Comparison of ENCODE assay signal across 15 cellular contexts in genomic region chr2:21438949-21439348, GRCh38.
A peak's percentile ranks its signal among the peaks of the same experiment; 100 is the strongest.
DNase-seq lines count a peak whose midpoint lies in the region; ATAC-seq, FAIRE-seq and TF ChIP-seq lines count a peak whose summit lies in the region.
"Had no signal": no experiment of that assay in that cellular context is flagged by ENCODE, and none has a peak within 500 bp of the region (broad histone marks: within the 10 kb centered on the region; RNA-seq: fewer than 3 reads in every experiment).

No MANE protein-coding gene starts in this region.

- H3K14ac ChIP-seq in mesenchymal stem cell (ENCODE audit: low read length in 2 of 2), result no peak overlapping the region

- H3K36me3 ChIP-seq in GM12878 (ENCODE audit: control insufficient read depth in 2 of 2, insufficient read depth in 2 of 2, low read length in 1 of 2) (no peaks in the 10 kb centered on the region), mesenchymal stem cell (ENCODE audit: control insufficient read depth in 1 of 2, insufficient read depth in 2 of 2, low read depth in 1 of 2, low read length in 2 of 2) (no peaks in the 10 kb centered on the region)

- no peaks in the 10 kb centered on the region for H4K20me1 ChIP-seq in GM12878 (ENCODE audit: control insufficient read depth, insufficient read depth)

- H4K91ac ChIP-seq in mesenchymal stem cell (ENCODE audit: low read length), result no peak overlapping the region

- SMC1A ChIA-PET in GM12878 (lab: Charles Lee; ENCODE audit: uncharacterized antibody, unreplicated experiment), result no interaction called here

- no peak overlapping the region for H4K8ac ChIP-seq in mesenchymal stem cell (ENCODE audit: low read length)

- RAD21 ChIA-PET in GM12878 (lab: Charles Lee; ENCODE audit: unreplicated experiment), result no interaction called here

- H2AK5ac ChIP-seq in mesenchymal stem cell (ENCODE audit: low read length, severe bottlenecking), result no peak overlapping the region

- peaks cover 2% of the 10 kb centered on the region for H3K36me3 Mint-ChIP-seq in progenitor cell of endocrine pancreas (ENCODE audit: insufficient read depth)

- no peak overlapping the region for H3K18ac ChIP-seq in mesenchymal stem cell (ENCODE audit: low read depth in 1 of 2, low read length in 2 of 2)

- H3K27ac Mint-ChIP-seq in progenitor cell of endocrine pancreas, result no peak overlapping the region
- H3K27ac Mint-ChIP-seq: activated CD4-positive, alpha-beta T cell treated with anti-CD3 and anti-CD28 coated beads for 36 hours had no signal

- TF ChIP-seq CTCF in GM12878 (IDR thresholded peaks at IDR 0.05 in 2 of 3, conservative IDR thresholded peaks at IDR 0.05 in 1 of 3; ENCODE audit: control insufficient read depth in 2 of 3, extremely low read depth in 1 of 3, insufficient read depth in 1 of 3, low read depth in 3 of 3, low read length in 3 of 3) (no peak), progenitor cell of endocrine pancreas (IDR thresholded peaks at IDR 0.05; ENCODE audit: unreplicated experiment) (no peak)

- H3K4me1 Mint-ChIP-seq in progenitor cell of endocrine pancreas (ENCODE audit: low read depth), result no peaks in the 10 kb centered on the region
- H3K4me1 Mint-ChIP-seq: activated CD4-positive, alpha-beta T cell treated with anti-CD3 and anti-CD28 coated beads for 36 hours had no signal

- no peak overlapping the region for H3K4me3 Mint-ChIP-seq in progenitor cell of endocrine pancreas (ENCODE audit: low read depth)
- H3K4me3 Mint-ChIP-seq: activated CD4-positive, alpha-beta T cell treated with anti-CD3 and anti-CD28 coated beads for 36 hours; activated T-cell treated with anti-CD3 and anti-CD28 coated beads, Interleukin-2, amount 50 U/mL, for 4 hours had no signal

- H3K4me1 ChIP-seq in GM12878 (ENCODE audit: control insufficient read depth, insufficient read depth, low read length), result no peaks in the 10 kb centered on the region
- no peaks in the 10 kb centered on the region for H3K4me1 ChIP-seq in mesenchymal stem cell (ENCODE audit: control insufficient read depth, insufficient read depth, low read depth, low read length)

- POLR2A ChIA-PET in GM12878 (lab: Charles Lee), result no interaction called here

- no peak overlapping the region for H2BK12ac ChIP-seq in mesenchymal stem cell (ENCODE audit: low read length in 2 of 2)

- H3K79me1 ChIP-seq in mesenchymal stem cell (replicated peaks; ENCODE audit: low read length, poor library complexity, severe bottlenecking), result no peaks in the 10 kb centered on the region

- no peak for TF ChIP-seq EP300 in GM12878 (IDR thresholded peaks at IDR 0.05; ENCODE audit: borderline replicate concordance in 1 of 2, control insufficient read depth in 1 of 2, low read depth in 2 of 2, low read length in 2 of 2)

- no TSS peak for BruUV-seq in GM12878 (replicated peaks; lab: Mats Ljungman, UMichigan)

- H2BK120ac ChIP-seq in mesenchymal stem cell (ENCODE audit: low read depth, low read length), result no peak overlapping the region

- TF ChIP-seq POLR2A in GM12878 (IDR thresholded peaks at IDR 0.05; ENCODE audit: low read depth, low read length), result no peak

- no peak overlapping the region for H2BK5ac ChIP-seq in mesenchymal stem cell (ENCODE audit: low read depth, low read length, poor library complexity, severe bottlenecking)

- H3K27ac ChIP-seq in GM12878 (ENCODE audit: control insufficient read depth, insufficient read depth), result no peak overlapping the region
- H3K27ac ChIP-seq in mesenchymal stem cell (ENCODE audit: low read length, poor library complexity, severe bottlenecking), result no peak overlapping the region
- H3K27ac ChIP-seq: C4-2B had no signal

- ATAC-seq in GM18858 (IDR thresholded peaks at IDR 0.05; ENCODE audit: unreplicated experiment) (peak; percentile 46), HG03354 (IDR thresholded peaks at IDR 0.05; ENCODE audit: poor library complexity, severe bottlenecking, unreplicated experiment) (peak; percentile 74), GM12878 (peak; percentile 81), HG02885 (IDR thresholded peaks at IDR 0.05; ENCODE audit: poor library complexity, unreplicated experiment) (no peak), HG02588 (IDR thresholded peaks at IDR 0.05; ENCODE audit: unreplicated experiment) (no peak)
- ATAC-seq: activated CD4-positive, alpha-beta T cell treated with anti-CD3 and anti-CD28 coated beads for 36 hours; activated T-cell treated with anti-CD3 and anti-CD28 coated beads, Interleukin-2, amount 50 U/mL, for 4 hours; left colon had no signal

- H3K9ac ChIP-seq in GM12878 (ENCODE audit: control insufficient read depth, insufficient read depth, low read length) (no peak overlapping the region), mesenchymal stem cell (ENCODE audit: low read length) (no peak overlapping the region)

- H2BK15ac ChIP-seq in mesenchymal stem cell (ENCODE audit: low read depth, poor library complexity, severe bottlenecking), result no peak overlapping the region

- DNase-seq in GM12878 (ENCODE audit: low read depth, low spot score) (no peak), mesenchymal stem cell (peak; percentile 90), progenitor cell of endocrine pancreas (ENCODE audit: low spot score, unreplicated experiment) (no peak)
- no peak for DNase-seq in stimulated activated CD4-positive, alpha-beta T cell treated with anti-CD3 and anti-CD28 coated beads, Interleukin-1b, Interleukin-23, amount 100 ng/mL, for 48 hours
- DNase-seq: activated CD4-positive, alpha-beta T cell treated with anti-CD3 and anti-CD28 coated beads for 36 hours; activated T-cell treated with anti-CD3 and anti-CD28 coated beads, Interleukin-2, amount 50 U/mL, for 4 hours; amygdala; effector memory CD4-positive, alpha-beta T cell; left colon had no signal

- no peaks in the 10 kb centered on the region for H3K79me2 ChIP-seq in GM12878 (ENCODE audit: control insufficient read depth, insufficient read depth, low read length)

- H3K9me3 Mint-ChIP-seq in progenitor cell of endocrine pancreas (ENCODE audit: low read depth), result peaks cover 10% of the 10 kb centered on the region

- H3K23ac ChIP-seq in mesenchymal stem cell (ENCODE audit: low read length in 2 of 2), result no peak overlapping the region

- no peak overlapping the region for H2AFZ ChIP-seq in GM12878 (ENCODE audit: control insufficient read depth, low read depth, low read length)
- H2AFZ ChIP-seq in mesenchymal stem cell (ENCODE audit: low read depth, low read length), result no peak overlapping the region

- H3K27me3 ChIP-seq in GM12878 (replicated peaks in 1 of 2; ENCODE audit: control insufficient read depth in 2 of 2, insufficient read depth in 2 of 2, low read length in 1 of 2) (no peaks in the 10 kb centered on the region), mesenchymal stem cell (ENCODE audit: control insufficient read depth in 1 of 2, insufficient read depth in 1 of 2, low read length in 2 of 2) (no peaks in the 10 kb centered on the region)

- TF ChIP-seq RAD21 in GM12878 (IDR thresholded peaks at IDR 0.05; ENCODE audit: insufficient read depth, low read depth, low read length), result no peak

- intact Hi-C loops in GM12878 (cut with micrococcal nuclease; ENCODE audit: unreplicated experiment), result no loop called here

- H3K27me3 Mint-ChIP-seq in progenitor cell of endocrine pancreas, result no peaks in the 10 kb centered on the region
- H3K27me3 Mint-ChIP-seq: activated CD4-positive, alpha-beta T cell treated with anti-CD3 and anti-CD28 coated beads for 36 hours had no signal

- 55% methylated on average over 3 of the region's 3 CpGs for WGBS in GM12878 (ENCODE audit: insufficient coverage, insufficient replicate concordance, low lambda C conversion rate, missing lambda C conversion rate)
- WGBS in mesenchymal stem cell, result 63% methylated on average over 3 of the region's 3 CpGs

- no peak for FAIRE-seq in GM12878 (lab: Jason Lieb, UNC)
- FAIRE-seq: G401.6 had no signal

- no peak overlapping the region for H3K4ac ChIP-seq in mesenchymal stem cell (ENCODE audit: low read depth in 1 of 2, low read length in 2 of 2)

- in situ Hi-C loops in GM12878 (cut with MboI), result no loop called here

- no peak overlapping the region for H3K4me2 ChIP-seq in GM12878 (ENCODE audit: control insufficient read depth, insufficient read depth)
- no peak overlapping the region for H3K4me2 ChIP-seq in mesenchymal stem cell (ENCODE audit: low read length, poor library complexity, severe bottlenecking)

- H3K4me3 ChIP-seq in GM12878 (no peak overlapping the region), mesenchymal stem cell (ENCODE audit: insufficient read depth in 1 of 2, low read depth in 1 of 2, low read length in 2 of 2) (no peak overlapping the region)

- CTCF ChIA-PET in GM12878 (lab: Yijun Ruan, JAX), result no interaction called here

- H3K9me3 ChIP-seq in GM12878 (replicated peaks; ENCODE audit: control insufficient read depth, insufficient read depth, low read length) (no peaks in the 10 kb centered on the region; the same call in 2 of the 3 replicates), mesenchymal stem cell (ENCODE audit: control insufficient read depth, low read length) (no peaks in the 10 kb centered on the region)

TF ChIP-seq in GM12878, 131 proteins besides CTCF, POLR2A, EP300 and RAD21 (continues in another document):
- no peak for TF ChIP-seq KLF5 (IDR thresholded peaks at IDR 0.05; ENCODE audit: partially characterized antibody)
- no peak for TF ChIP-seq NFIC (IDR thresholded peaks at IDR 0.05; ENCODE audit: low read depth, low read length)
- no peak for TF ChIP-seq MEF2A (IDR thresholded peaks at IDR 0.05; ENCODE audit: insufficient read depth, low read depth, low read length)
- TF ChIP-seq ZZZ3 (IDR thresholded peaks at IDR 0.05; ENCODE audit: control insufficient read depth, insufficient read length, low read depth), result no peak
- TF ChIP-seq, protein P1, sequence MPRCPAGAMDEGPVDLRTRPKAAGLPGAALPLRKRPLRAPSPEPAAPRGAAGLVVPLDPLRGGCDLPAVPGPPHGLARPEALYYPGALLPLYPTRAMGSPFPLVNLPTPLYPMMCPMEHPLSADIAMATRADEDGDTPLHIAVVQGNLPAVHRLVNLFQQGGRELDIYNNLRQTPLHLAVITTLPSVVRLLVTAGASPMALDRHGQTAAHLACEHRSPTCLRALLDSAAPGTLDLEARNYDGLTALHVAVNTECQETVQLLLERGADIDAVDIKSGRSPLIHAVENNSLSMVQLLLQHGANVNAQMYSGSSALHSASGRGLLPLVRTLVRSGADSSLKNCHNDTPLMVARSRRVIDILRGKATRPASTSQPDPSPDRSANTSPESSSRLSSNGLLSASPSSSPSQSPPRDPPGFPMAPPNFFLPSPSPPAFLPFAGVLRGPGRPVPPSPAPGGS (IDR thresholded peaks at IDR 0.05; ENCODE audit: borderline replicate concordance, insufficient read depth, low read depth, low read length, poor library complexity, severe bottlenecking), result no peak
- no peak for TF ChIP-seq ZNF274 (IDR thresholded peaks at IDR 0.05; ENCODE audit: insufficient read depth, insufficient read length)
- TF ChIP-seq ZSCAN29 (IDR thresholded peaks at IDR 0.05), result no peak

Comparison
In these comparisons a context has a peak if more than half of its experiments do, and no peak if none do; other contexts are left out.
1. ATAC-seq: peak in GM18858 (single experiment), HG03354 (single experiment) and GM12878 (single experiment); none in HG02885 (single experiment) and HG02588 (single experiment).